24 cellular contexts compared by ENCODE assay signal in the genomic region with DNA sequence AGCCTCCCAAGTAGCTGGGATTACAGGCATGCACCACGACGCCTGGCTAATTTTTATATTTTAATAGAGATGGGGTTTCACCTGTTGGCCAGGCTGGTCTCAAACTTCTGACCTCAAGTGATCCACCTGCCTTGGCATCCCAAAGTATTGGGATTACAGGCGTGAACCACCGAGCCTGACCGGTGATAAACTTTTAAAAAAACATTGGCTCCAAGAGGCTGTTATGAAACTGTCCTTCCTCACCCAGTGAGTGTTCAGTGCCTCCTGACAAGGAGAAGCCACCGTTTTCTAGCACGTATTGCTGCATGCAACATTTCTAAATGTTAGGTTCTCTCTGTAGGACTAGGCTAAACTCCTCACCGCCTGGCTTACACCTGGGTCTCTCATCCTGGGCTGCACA.
DNase-seq lines count a peak whose midpoint lies in the region; ATAC-seq, FAIRE-seq and TF ChIP-seq lines count a peak whose summit lies in the region.
"Had no signal": no experiment of that assay in that cellular context is flagged by ENCODE, and none has a peak within 500 bp of the region (broad histone marks: within the 10 kb centered on the region; RNA-seq: fewer than 3 reads in every experiment).

No MANE protein-coding gene starts in this region.

- ATAC-seq in HepG2 (no peak), HG02970 (IDR thresholded peaks at IDR 0.05; ENCODE audit: low FRiP score, unreplicated experiment) (no peak)

- TF ChIP-seq POLR2A in HepG2 (IDR thresholded peaks at IDR 0.05; ENCODE audit: insufficient read depth in 1 of 2, low read depth in 2 of 2, low read length in 2 of 2) = no peak

- H4K20me1 ChIP-seq in HepG2 (ENCODE audit: insufficient read depth, low read length) = no peaks in the 10 kb centered on the region

- H3K79me2 ChIP-seq in HepG2 (ENCODE audit: insufficient read depth, low read length) = no peaks in the 10 kb centered on the region

- no peak for TF ChIP-seq RAD21 in liver (IDR thresholded peaks at IDR 0.05)
- TF ChIP-seq RAD21 in HepG2 (CRISPR knock-in tag; IDR thresholded peaks at IDR 0.05) = no peak

- no peaks in the 10 kb centered on the region for H3K27me3 ChIP-seq in liver (ENCODE audit: control insufficient read depth in 4 of 4, insufficient read depth in 4 of 4, low read length in 3 of 4)
- peaks cover 7 to 64% of the 10 kb centered on the region in 2 experiments; a peak in 4 of 5 replicates for H3K27me3 ChIP-seq in HepG2 (ENCODE audit: control insufficient read depth in 1 of 2, insufficient read depth in 2 of 2, low read length in 2 of 2)
- H3K27me3 ChIP-seq: BE2C had no signal

- H2AFZ ChIP-seq in HepG2 (ENCODE audit: low read length) = no peak overlapping the region

- peaks cover 1 to 32% (median 19%) of the 10 kb centered on the region in 4 donors for H3K4me1 ChIP-seq in liver (ENCODE audit: control insufficient read depth in 4 of 4, insufficient read depth in 4 of 4, low read length in 3 of 4)
- 0 out of 2 replicates have a peak, but pooled peaks cover 6% of the 10 kb centered on the region for H3K4me1 ChIP-seq in HepG2 (ENCODE audit: insufficient read depth, low read length)
- H3K4me1 ChIP-seq: BE2C, SJSA1 had no signal

- intact Hi-C loops in HepG2 (cut with micrococcal nuclease; ENCODE audit: unreplicated experiment) = no loop called here

- H3K9me3 ChIP-seq in liver (ENCODE audit: control insufficient read depth in 4 of 4, low read length in 3 of 4) (no peaks in the 10 kb centered on the region), HepG2 (ENCODE audit: low read length) (no peaks in the 10 kb centered on the region)
- H3K9me3 ChIP-seq: BE2C, SJSA1 had no signal

- H3K27ac ChIP-seq in liver (ENCODE audit: low read depth in 1 of 2, low read length in 2 of 2) (peak overlapping the region in 1 of 2 donors; percentile 15), HepG2 (ENCODE audit: extremely low read length, insufficient read depth, low read length) (no peak overlapping the region)
- H3K27ac ChIP-seq: SJSA1 had no signal

- POLR2A ChIA-PET in HepG2 (lab: Yijun Ruan, JAX) = no interaction called here

- CTCF ChIA-PET in HepG2 (lab: Yijun Ruan, JAX; ENCODE audit: low intra/inter-chr PET ratio, low total read pairs) = no interaction called here

- peak; percentile 37 for DNase-seq in activated effector memory CD4-positive, alpha-beta T cell treated with anti-CD3 and anti-CD28 coated beads, Interleukin-2, amount 50 U/mL, for 16 hours
- DNase-seq in activated effector memory CD4-positive, alpha-beta T cell treated with Interleukin-2 at 50 U/mL for 16 hours = no peak
- DNase-seq in HepG2 (ENCODE audit: low spot score) (no peak), mesenteric fat pad (ENCODE audit: low spot score) (peak; percentile 26), medulla oblongata (ENCODE audit: extremely low spot score) (no peak), T-helper 1 cell (no peak)
- DNase-seq: 8988T, ACHN, BE2C, Calu3, DMS79 treated with DMSO at 0.1 percent for 48 hours, GF-D8, Karpas-422, NCI-H1092 treated with DMSO at 0.1 percent for 48 hours, NCI-H1436 treated with DMSO at 0.1 percent for 48 hours, NCI-H187 treated with DMSO at 0.1 percent for 48 hours, NCI-H446, NCI-H524 treated with DMSO at 0.1 percent for 48 hours, NCI-H774 had no signal

- no TSS peak for BruUV-seq in HepG2 (replicated peaks; lab: Mats Ljungman, UMichigan)

- FAIRE-seq in HepG2 (lab: Jason Lieb, UNC) = no peak
- FAIRE-seq: GM12891, RCC 7860 had no signal

- H3K36me3 ChIP-seq in liver (ENCODE audit: control insufficient read depth in 4 of 4, insufficient read depth in 3 of 4, low read depth in 1 of 4, low read length in 3 of 4) = no peaks in the 10 kb centered on the region
- H3K36me3 ChIP-seq in HepG2 (replicated peaks in 1 of 2; ENCODE audit: control insufficient read depth in 1 of 2, insufficient read depth in 2 of 2, low read length in 2 of 2) = no peaks in the 10 kb centered on the region
- H3K36me3 ChIP-seq: BE2C, SJSA1 had no signal

- H3K4me2 ChIP-seq in HepG2 (ENCODE audit: low read depth, low read length) = no peak overlapping the region

- in situ Hi-C loops in HepG2 (cut with HindIII; ENCODE audit: extremely low pct_ligation_motif_present, low pct_unique_long_range_greater_than_20kb) = loop anchor here (5.0 kb wide), 1 partner anchor 62 kb away; the partner anchor contains the start of gene EDAR

- H3K9ac ChIP-seq in liver (ENCODE audit: low read depth in 1 of 2, low read length in 2 of 2) (no peak overlapping the region), HepG2 (ENCODE audit: insufficient read depth, low read depth, low read length) (no peak overlapping the region)

- H3K4me3 ChIP-seq in liver (ENCODE audit: low read depth in 1 of 3, low read length in 3 of 3) (no peak overlapping the region), HepG2 (replicated peaks in 1 of 3; ENCODE audit: insufficient read depth in 1 of 3, low read depth in 2 of 3, low read length in 3 of 3) (no peak overlapping the region)
- H3K4me3 ChIP-seq: SJSA1 had no signal

- WGBS in liver = 43% methylated on average over 8 of the region's 8 CpGs
- WGBS in HepG2 (ENCODE audit: low lambda C conversion rate) = 48% methylated on average over 8 of the region's 8 CpGs

- TF ChIP-seq EP300 in HepG2 (IDR thresholded peaks at IDR 0.05; ENCODE audit: low read depth in 2 of 2, low read length in 2 of 2) = no peak
- TF ChIP-seq EP300 in HepG2 (CRISPR knock-in tag; IDR thresholded peaks at IDR 0.05; ENCODE audit: borderline replicate concordance) = no peak

- no peak for TF ChIP-seq CTCF in liver (IDR thresholded peaks at IDR 0.05; ENCODE audit: low read depth, low read length, missing input control)
- TF ChIP-seq CTCF in HepG2 (CRISPR knock-in tag; IDR thresholded peaks at IDR 0.05) = no peak

TF ChIP-seq in liver, 16 proteins besides CTCF, POLR2A, EP300 and RAD21:
- TF ChIP-seq YY1 (IDR thresholded peaks at IDR 0.05) (no peak), RXRA (IDR thresholded peaks at IDR 0.05) (peak; percentile 64 to 66), HNF4A (conservative IDR thresholded peaks at IDR 0.05) (peak in 1 of 2 donors; percentile 8)

TF ChIP-seq in HepG2, 621 proteins besides CTCF, POLR2A, EP300 and RAD21:
- no peak for TF ChIP-seq ZNF709 (CRISPR knock-in tag; IDR thresholded peaks at IDR 0.05)
- no peak for TF ChIP-seq ZNF703 (CRISPR knock-in tag; IDR thresholded peaks at IDR 0.05; ENCODE audit: borderline replicate concordance)
- no peak for TF ChIP-seq CREB1 (IDR thresholded peaks at IDR 0.05)
- TF ChIP-seq CREB1 (CRISPR knock-in tag; IDR thresholded peaks at IDR 0.05) = no peak
- TF ChIP-seq ZUFSP (CRISPR knock-in tag; IDR thresholded peaks at IDR 0.05; ENCODE audit: borderline replicate concordance) = no peak
- TF ChIP-seq ZNF530 (CRISPR knock-in tag; IDR thresholded peaks at IDR 0.05; ENCODE audit: low read depth) = no peak
- no peak for TF ChIP-seq ZNF180 (CRISPR knock-in tag; IDR thresholded peaks at IDR 0.05; ENCODE audit: borderline replicate concordance, low read depth)
- TF ChIP-seq ZC3H13 (CRISPR knock-in tag; IDR thresholded peaks at IDR 0.05) = no peak
- TF ChIP-seq, protein P1, sequence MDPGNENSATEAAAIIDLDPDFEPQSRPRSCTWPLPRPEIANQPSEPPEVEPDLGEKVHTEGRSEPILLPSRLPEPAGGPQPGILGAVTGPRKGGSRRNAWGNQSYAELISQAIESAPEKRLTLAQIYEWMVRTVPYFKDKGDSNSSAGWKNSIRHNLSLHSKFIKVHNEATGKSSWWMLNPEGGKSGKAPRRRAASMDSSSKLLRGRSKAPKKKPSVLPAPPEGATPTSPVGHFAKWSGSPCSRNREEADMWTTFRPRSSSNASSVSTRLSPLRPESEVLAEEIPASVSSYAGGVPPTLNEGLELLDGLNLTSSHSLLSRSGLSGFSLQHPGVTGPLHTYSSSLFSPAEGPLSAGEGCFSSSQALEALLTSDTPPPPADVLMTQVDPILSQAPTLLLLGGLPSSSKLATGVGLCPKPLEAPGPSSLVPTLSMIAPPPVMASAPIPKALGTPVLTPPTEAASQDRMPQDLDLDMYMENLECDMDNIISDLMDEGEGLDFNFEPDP (CRISPR knock-in tag; conservative IDR thresholded peaks at IDR 0.05) = no peak
- TF ChIP-seq ZNF256 (CRISPR knock-in tag; conservative IDR thresholded peaks at IDR 0.05) = no peak
- no peak for TF ChIP-seq ZNF660 (CRISPR knock-in tag; IDR thresholded peaks at IDR 0.05; ENCODE audit: borderline replicate concordance, low read depth)
- no peak for TF ChIP-seq IRF2 (CRISPR knock-in tag; IDR thresholded peaks at IDR 0.05)
- no peak for TF ChIP-seq POGZ (CRISPR knock-in tag; IDR thresholded peaks at IDR 0.05)
- TF ChIP-seq LCORL (IDR thresholded peaks at IDR 0.05) = no peak
- TF ChIP-seq LCORL (CRISPR knock-in tag; IDR thresholded peaks at IDR 0.05) = no peak
- TF ChIP-seq YEATS2 (CRISPR knock-in tag; IDR thresholded peaks at IDR 0.05; ENCODE audit: borderline replicate concordance) = no peak
- TF ChIP-seq BCL6 (CRISPR knock-in tag; IDR thresholded peaks at IDR 0.05) = no peak
- no peak for TF ChIP-seq BRD4 (CRISPR knock-in tag; IDR thresholded peaks at IDR 0.05)
- no peak for TF ChIP-seq NCOA1 (CRISPR knock-in tag; IDR thresholded peaks at IDR 0.05)
- no peak for TF ChIP-seq ZNF784 (CRISPR knock-in tag; IDR thresholded peaks at IDR 0.05; ENCODE audit: borderline replicate concordance)
- no peak for TF ChIP-seq SALL1 (CRISPR knock-in tag; IDR thresholded peaks at IDR 0.05)

Comparison
In these comparisons a context has a peak if more than half of its experiments do, and no peak if none do; other contexts are left out.
1. DNase-seq: peak in activated effector memory CD4-positive, alpha-beta T cell treated with anti-CD3 and anti-CD28 coated beads, Interleukin-2, amount 50 U/mL, for 16 hours (single experiment) and mesenteric fat pad (single experiment); none in activated effector memory CD4-positive, alpha-beta T cell treated with Interleukin-2 at 50 U/mL for 16 hours (single experiment), HepG2 (single experiment), medulla oblongata (single experiment) and T-helper 1 cell (0 of 5).